Comparison of ENCODE assay signal across 18 cellular contexts in genomic region chr11:69657911-69658605, GRCh38. TPM values are rescaled to one million over a fixed set of nuclear protein-coding genes. Genes with fewer than 3 reads are reported as not detected.
DNase-seq lines count a peak whose midpoint lies in the region; ATAC-seq and TF ChIP-seq lines count a peak whose summit lies in the region.
"Had no signal": no experiment of that assay in that cellular context is flagged by ENCODE, and none has a peak within 500 bp of the region (broad histone marks: within the 10 kb centered on the region; RNA-seq: fewer than 3 reads in every experiment).

No MANE protein-coding gene starts in this region.

- H3K27me3 ChIP-seq in neural progenitor cell = no peaks in the 10 kb centered on the region
- no peaks in the 10 kb centered on the region for H3K27me3 ChIP-seq in Karpas-422 (ENCODE audit: low read length)

- peaks cover 37% of the 10 kb centered on the region for H3F3A ChIP-seq in neural progenitor cell (ENCODE audit: low read depth)

- H3K27ac ChIP-seq in neural progenitor cell (peak overlapping the region; percentile 96), Karpas-422 (ENCODE audit: low read length) (no peak overlapping the region)
- H3K27ac ChIP-seq: epithelial cell of prostate, psoas muscle had no signal

- H3K36me3 ChIP-seq in neural progenitor cell (no peaks in the 10 kb centered on the region), Karpas-422 (ENCODE audit: insufficient read depth, low read length) (no peaks in the 10 kb centered on the region)

- ATAC-seq in HG02623 (IDR thresholded peaks at IDR 0.05; ENCODE audit: unreplicated experiment) = no peak
- ATAC-seq in stimulated activated effector memory CD8-positive, alpha-beta T cell treated with anti-CD3 and anti-CD28 coated beads, Interleukin-12 subunit alpha, Interleukin-12 subunit beta, amount 100 ng/mL, for 72 hours = no peak
- ATAC-seq: activated T-helper 17 cell treated with anti-CD3 and anti-CD28 coated beads, Interleukin-2, amount 50 U/mL, for 72 hours; psoas muscle had no signal

- H2AFZ ChIP-seq in neural progenitor cell (replicated peaks) (no peak overlapping the region), Karpas-422 (ENCODE audit: low read length) (no peak overlapping the region)

- H3K4me3 ChIP-seq in fibroblast of pulmonary artery (replicated peaks; ENCODE audit: low read depth, low read length) (no peak overlapping the region), neural progenitor cell (peak overlapping the region; percentile 7), Karpas-422 (ENCODE audit: low read length) (no peak overlapping the region)
- H3K4me3 ChIP-seq: psoas muscle had no signal

- peaks cover 12% of the 10 kb centered on the region for H3K27me3 Mint-ChIP-seq in neural progenitor cell (ENCODE audit: insufficient read depth, low read depth)
- H3K27me3 Mint-ChIP-seq: activated T-helper 17 cell treated with anti-CD3 and anti-CD28 coated beads, Interleukin-2, amount 50 U/mL, for 72 hours; CD4-positive, alpha-beta memory T cell had no signal

- peaks cover 23% of the 10 kb centered on the region for H3K4me1 ChIP-seq in neural progenitor cell
- no peaks in the 10 kb centered on the region for H3K4me1 ChIP-seq in Karpas-422 (ENCODE audit: low read length)
- H3K4me1 ChIP-seq: psoas muscle had no signal

- no peaks in the 10 kb centered on the region for H3K9me2 ChIP-seq in Karpas-422 (replicated peaks; ENCODE audit: insufficient read depth, low read length)

- H3K79me2 ChIP-seq in neural progenitor cell (ENCODE audit: low read depth) = no peaks in the 10 kb centered on the region
- H3K79me2 ChIP-seq in Karpas-422 (ENCODE audit: low read length) = no peaks in the 10 kb centered on the region

- H3K9ac ChIP-seq in neural progenitor cell (no peak overlapping the region), Karpas-422 (ENCODE audit: low read length) (no peak overlapping the region)

- peak overlapping the region; percentile 52 for H3K4me3 Mint-ChIP-seq in neural progenitor cell
- H3K4me3 Mint-ChIP-seq in stimulated activated effector memory CD8-positive, alpha-beta T cell treated with anti-CD3 and anti-CD28 coated beads, Interleukin-12 subunit alpha, Interleukin-12 subunit beta, amount 100 ng/mL, for 72 hours = no peak overlapping the region
- H3K4me3 Mint-ChIP-seq: activated T-helper 17 cell treated with anti-CD3 and anti-CD28 coated beads, Interleukin-2, amount 50 U/mL, for 72 hours; CD4-positive, alpha-beta memory T cell had no signal

- H3K4me2 ChIP-seq in neural progenitor cell (peak overlapping the region; percentile 49), Karpas-422 (ENCODE audit: low read depth, low read length, poor library complexity, severe bottlenecking) (no peak overlapping the region)

- H3K9me3 ChIP-seq in neural progenitor cell (ENCODE audit: low read depth) = no peaks in the 10 kb centered on the region
- no peaks in the 10 kb centered on the region for H3K9me3 ChIP-seq in Karpas-422 (ENCODE audit: low read length)
- H3K9me3 ChIP-seq: psoas muscle had no signal

- peaks cover 4% of the 10 kb centered on the region for H3K36me3 Mint-ChIP-seq in neural progenitor cell
- H3K36me3 Mint-ChIP-seq in stimulated activated effector memory CD8-positive, alpha-beta T cell treated with anti-CD3 and anti-CD28 coated beads, Interleukin-12 subunit alpha, Interleukin-12 subunit beta, amount 100 ng/mL, for 72 hours = peaks cover 6% of the 10 kb centered on the region

- H3K27ac Mint-ChIP-seq in neural progenitor cell = peak overlapping the region; percentile 99
- no peak overlapping the region for H3K27ac Mint-ChIP-seq in stimulated activated effector memory CD8-positive, alpha-beta T cell treated with anti-CD3 and anti-CD28 coated beads, Interleukin-12 subunit alpha, Interleukin-12 subunit beta, amount 100 ng/mL, for 72 hours
- H3K27ac Mint-ChIP-seq: activated T-helper 17 cell treated with anti-CD3 and anti-CD28 coated beads, Interleukin-2, amount 50 U/mL, for 72 hours; CD4-positive, alpha-beta memory T cell had no signal

- no peaks in the 10 kb centered on the region for H3K9me3 Mint-ChIP-seq in neural progenitor cell
- no peaks in the 10 kb centered on the region for H3K9me3 Mint-ChIP-seq in stimulated activated effector memory CD8-positive, alpha-beta T cell treated with anti-CD3 and anti-CD28 coated beads, Interleukin-12 subunit alpha, Interleukin-12 subunit beta, amount 100 ng/mL, for 72 hours
- H3K9me3 Mint-ChIP-seq: activated T-helper 17 cell treated with anti-CD3 and anti-CD28 coated beads, Interleukin-2, amount 50 U/mL, for 72 hours; CD4-positive, alpha-beta memory T cell had no signal

- H4K20me1 ChIP-seq in neural progenitor cell (ENCODE audit: low read depth) = peaks cover 11% of the 10 kb centered on the region
- H4K20me1 ChIP-seq in Karpas-422 (ENCODE audit: insufficient read depth, low read depth, low read length) = 0 out of 2 replicates have a peak, but pooled peaks cover 4% of the 10 kb centered on the region

- TF ChIP-seq CTCF in fibroblast of pulmonary artery (IDR thresholded peaks at IDR 0.05; ENCODE audit: low read length, missing control alignments) = no peak
- TF ChIP-seq CTCF in neural progenitor cell (IDR thresholded peaks at IDR 0.05) = peak; percentile 31

- DNase-seq in D341Med (ENCODE audit: low spot score) (peak; percentile 26), NCI-H82 (lab: John Stamatoyannopoulos, UW) (peak; percentile 72), fibroblast of pulmonary artery (ENCODE audit: low read depth) (peak; percentile 37), neural progenitor cell (ENCODE audit: low spot score) (peak; percentile 97), NCI-H2107 treated with DMSO at 0.1 percent for 48 hours (lab: John Stamatoyannopoulos, UW; ENCODE audit: unreplicated experiment) (no peak), Karpas-422 (no peak)
- DNase-seq in stimulated activated effector memory CD8-positive, alpha-beta T cell treated with anti-CD3 and anti-CD28 coated beads, Interleukin-12 subunit alpha, Interleukin-12 subunit beta, amount 100 ng/mL, for 72 hours (ENCODE audit: low spot score in 2 of 2) = no peak
- DNase-seq: activated CD4-positive, alpha-beta T cell treated with anti-CD3 and anti-CD28 coated beads for 48 hours; CD4-positive, alpha-beta memory T cell; hippocampal formation; Kasumi-1; NCI-H187 had no signal

- H3K4me1 Mint-ChIP-seq in neural progenitor cell = peaks cover 63% of the 10 kb centered on the region
- H3K4me1 Mint-ChIP-seq in stimulated activated effector memory CD8-positive, alpha-beta T cell treated with anti-CD3 and anti-CD28 coated beads, Interleukin-12 subunit alpha, Interleukin-12 subunit beta, amount 100 ng/mL, for 72 hours = no peaks in the 10 kb centered on the region
- H3K4me1 Mint-ChIP-seq: activated T-helper 17 cell treated with anti-CD3 and anti-CD28 coated beads, Interleukin-2, amount 50 U/mL, for 72 hours had no signal

RNA-seq across cellular contexts. Expression of gene LTO1, which starts 17.1 kb away (rescaled TPM):
- total RNA-seq in neural progenitor cell (ENCODE audit: low replicate concordance) = 11.9 and 21.6 TPM in 2 replicates
- 24.2 and 26.2 TPM in 2 replicates for total RNA-seq in Karpas-422 (2014; rRNA removed; shearing (Covaris generic); ENCODE audit: low replicate concordance)

RNA-seq across cellular contexts. Expression of gene CCND1, which starts 17.1 kb away (rescaled TPM):
- 85.0 and 94.0 TPM in 2 replicates for total RNA-seq in neural progenitor cell (ENCODE audit: low replicate concordance)
- total RNA-seq in Karpas-422 (2014; rRNA removed; shearing (Covaris generic); ENCODE audit: low replicate concordance) = 0.54 and 4.3 TPM in 2 replicates

RNA-seq across cellular contexts. Expression of gene FGF19, which starts 45.8 kb away (rescaled TPM):
- 0.09 TPM in 1 of 2 replicates, not detected in the other for total RNA-seq in neural progenitor cell (ENCODE audit: low replicate concordance)
- total RNA-seq in Karpas-422 (2014; rRNA removed; shearing (Covaris generic); ENCODE audit: low replicate concordance) = not detected in 2 replicates
- total RNA-seq: activated T-helper 17 cell treated with anti-CD3 and anti-CD28 coated beads, Interleukin-2, amount 50 U/mL, for 72 hours; bronchial epithelial cell; CD4-positive, alpha-beta memory T cell; mesenteric fat pad; psoas muscle had no signal

Comparison
In these comparisons a context has a peak if more than half of its experiments do, and no peak if none do; other contexts are left out.
1. DNase-seq: peak in D341Med (single experiment), NCI-H82 (single experiment), fibroblast of pulmonary artery (single experiment) and neural progenitor cell (single experiment); none in NCI-H2107 treated with DMSO at 0.1 percent for 48 hours (single experiment), Karpas-422 (single experiment) and stimulated activated effector memory CD8-positive, alpha-beta T cell treated with anti-CD3 and anti-CD28 coated beads, Interleukin-12 subunit alpha, Interleukin-12 subunit beta, amount 100 ng/mL, for 72 hours (0 of 2).
2. RNA of gene CCND1, which starts 17.1 kb away (total RNA-seq): 85.0 to 94.0 TPM in neural progenitor cell; 0.54 to 4.3 TPM in Karpas-422; every median in the first group is over 10 times any median in the second.